ENCODE assay signal across 9 cellular contexts in the genomic region with DNA sequence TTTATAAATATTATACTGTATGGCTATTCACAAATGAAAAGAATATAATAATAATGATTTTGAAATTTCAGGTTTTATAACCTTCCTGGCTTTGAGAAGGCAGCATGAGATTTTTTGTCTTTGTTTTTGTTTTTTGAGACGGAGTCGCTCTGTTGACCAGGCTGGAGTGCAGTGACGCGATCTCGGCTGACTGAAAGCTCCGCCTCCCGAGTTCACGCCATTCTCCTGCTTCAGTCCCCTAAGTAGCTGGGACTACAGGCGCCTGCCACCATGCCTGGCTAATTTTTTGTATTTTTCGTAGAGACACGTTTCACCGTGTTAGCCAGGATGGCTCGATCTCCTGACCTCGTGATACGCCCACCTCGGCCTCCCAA.
DNase-seq lines count a peak whose midpoint lies in the region; ATAC-seq and TF ChIP-seq lines count a peak whose summit lies in the region.
"Had no signal": no experiment of that assay in that cellular context is flagged by ENCODE, and none has a peak within 500 bp of the region (broad histone marks: within the 10 kb centered on the region; RNA-seq: fewer than 3 reads in every experiment).

No MANE protein-coding gene starts in this region.

- H3K9me3 ChIP-seq in adrenal gland (replicated peaks in 1 of 3), result no peaks in the 10 kb centered on the region

- H3K27ac ChIP-seq in adrenal gland, result peak overlapping the region in 4 of 5 donors; percentile 35 to 88 (median 61)
- H3K27ac ChIP-seq: SJSA1 had no signal

- no peak for TF ChIP-seq POLR2A in adrenal gland (IDR thresholded peaks at IDR 0.05)

- no peak for TF ChIP-seq CTCF in AG09309 (IDR thresholded peaks at IDR 0.05; ENCODE audit: control insufficient read depth, insufficient read depth, low read depth, low read length, missing control alignments)
- no peak for TF ChIP-seq CTCF in adrenal gland (IDR thresholded peaks at IDR 0.05)
- TF ChIP-seq CTCF in natural killer cell (IDR thresholded peaks at IDR 0.05), result no peak
- no peak for TF ChIP-seq CTCF in GM20000 (IDR thresholded peaks at IDR 0.05; ENCODE audit: extremely low read depth, missing control alignments)

- H3K4me3 ChIP-seq in AG09309 (ENCODE audit: control insufficient read depth, low read depth, low read length) (peak overlapping the region; percentile 4), adrenal gland (peak overlapping the region in 1 of 4 donors; percentile 10)
- H3K4me3 ChIP-seq: SJSA1 had no signal

- peaks cover 4 to 31% of the 10 kb centered on the region in 2 donors for H3K4me1 Mint-ChIP-seq in natural killer cell

- intact Hi-C loops in adrenal gland (cut with DNase I) (no loop called here), natural killer cell (cut with micrococcal nuclease) (loop anchor here (1.0 kb wide), 1 partner anchor 172 kb away; a partner anchor contains a TSS)

- H3K9me3 Mint-ChIP-seq in natural killer cell, result peaks cover 0 to 19% of the 10 kb centered on the region in 2 donors

- no peaks in the 10 kb centered on the region for H3K36me3 Mint-ChIP-seq in natural killer cell

- peaks cover 0 to 3% of the 10 kb centered on the region in 2 donors for H3K4me1 ChIP-seq in adrenal gland (replicated peaks in 1 of 2)
- H3K4me1 ChIP-seq: SJSA1 had no signal

- no peaks in the 10 kb centered on the region for H3K36me3 ChIP-seq in adrenal gland (replicated peaks in 1 of 2)
- H3K36me3 ChIP-seq: SJSA1 had no signal

- WGBS in adrenal gland, 4 donors, result 55 to 80% (median 69%) methylated on average over 16 of the region's 16 CpGs

- H3K27me3 Mint-ChIP-seq in natural killer cell (ENCODE audit: low read depth in 2 of 2), result no peaks in the 10 kb centered on the region

- DNase-seq in AG09309 (ENCODE audit: low read depth), result no peak
- peak; percentile 61 for DNase-seq in NCI-H146 treated with DMSO at 0.1 percent for 48 hours (lab: John Stamatoyannopoulos, UW; ENCODE audit: unreplicated experiment)
- peak in 5 of 7 donors; percentile 40 to 83 (median 67) for DNase-seq in adrenal gland
- DNase-seq in natural killer cell, result no peak
- no peak for DNase-seq in D341Med (ENCODE audit: low spot score)
- DNase-seq in GM20000 (ENCODE audit: low spot score), result no peak
- DNase-seq in foreskin melanocyte, result no peak

- peak overlapping the region; percentile 93 to 100 for H3K27ac Mint-ChIP-seq in natural killer cell

- no peaks in the 10 kb centered on the region for H3K27me3 ChIP-seq in adrenal gland
- H3K27me3 ChIP-seq: SJSA1 had no signal

- ATAC-seq in natural killer cell (peak; percentile 49 to 76 (median 61)), HG02678 (IDR thresholded peaks at IDR 0.05; ENCODE audit: unreplicated experiment) (no peak)

- peak overlapping the region; percentile 100 for H3K4me3 Mint-ChIP-seq in natural killer cell

Comparison
In these comparisons a context has a peak if more than half of its experiments do, and no peak if none do; other contexts are left out.
1. DNase-seq: peak in NCI-H146 treated with DMSO at 0.1 percent for 48 hours (single experiment) and adrenal gland (5 of 7); none in AG09309 (single experiment), natural killer cell (single experiment), D341Med (single experiment), GM20000 (single experiment) and foreskin melanocyte (single experiment).